ENCODE assay signal across 9 cellular contexts in the genomic region with DNA sequence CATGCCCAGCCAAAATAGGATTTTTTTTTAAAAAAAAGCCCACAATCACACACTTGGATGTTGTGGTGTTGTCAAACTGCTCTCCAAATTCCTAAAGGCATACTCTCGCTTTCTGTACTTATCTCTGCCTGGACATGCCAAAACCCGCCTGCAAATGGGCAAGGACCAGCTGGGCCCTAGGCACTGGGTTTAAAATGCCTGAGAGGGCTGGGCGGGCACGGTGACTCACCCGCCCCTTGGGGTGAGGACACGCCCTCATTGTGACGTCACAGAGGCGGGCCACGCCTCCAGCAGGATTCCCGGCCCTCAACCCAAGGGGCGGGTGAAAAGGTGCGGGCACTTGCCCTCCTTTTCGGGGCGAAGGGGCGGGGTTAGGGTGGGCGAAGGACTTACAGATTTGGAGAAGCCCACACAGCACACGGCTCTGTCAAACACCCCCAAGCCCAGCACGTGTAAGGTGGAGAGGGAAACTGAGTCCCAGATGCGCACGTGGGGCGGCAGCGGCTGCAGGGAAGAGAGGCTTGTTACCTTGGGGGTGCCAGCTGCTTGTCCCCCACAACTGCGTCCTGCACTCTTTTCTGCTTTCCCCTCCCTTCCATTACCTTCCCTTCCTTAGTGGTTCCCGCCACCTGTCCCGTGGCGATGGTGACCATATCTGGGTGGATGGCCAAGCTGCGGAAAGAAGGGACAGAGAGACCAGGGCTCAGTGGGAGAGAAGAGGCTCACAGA. TPM values are rescaled to one million over a fixed set of nuclear protein-coding genes. Genes with fewer than 3 reads are reported as not detected.
A peak's percentile ranks its signal among the peaks of the same experiment; 100 is the strongest.
DNase-seq lines count a peak whose midpoint lies in the region; ATAC-seq, FAIRE-seq and TF ChIP-seq lines count a peak whose summit lies in the region.
"Had no signal": no experiment of that assay in that cellular context is flagged by ENCODE, and none has a peak within 500 bp of the region (broad histone marks: within the 10 kb centered on the region; RNA-seq: fewer than 3 reads in every experiment).

No MANE protein-coding gene starts in this region.

- no peak for TF ChIP-seq CTCF in mesothelial cell of epicardium (IDR thresholded peaks at IDR 0.05; ENCODE audit: unreplicated experiment)

- peak overlapping the region; percentile 91 for H3K27ac Mint-ChIP-seq in mesothelial cell of epicardium
- H3K27ac Mint-ChIP-seq: nephron had no signal

- peaks cover 8% of the 10 kb centered on the region for H3K36me3 Mint-ChIP-seq in mesothelial cell of epicardium

- no peak for ATAC-seq in HG03565 (IDR thresholded peaks at IDR 0.05; ENCODE audit: unreplicated experiment)
- no peak for ATAC-seq in HG03378 (IDR thresholded peaks at IDR 0.05; ENCODE audit: unreplicated experiment)

- FAIRE-seq in urothelium cell line (lab: Jason Lieb, UNC) = peak; percentile 80

- no peaks in the 10 kb centered on the region for H3K27me3 Mint-ChIP-seq in mesothelial cell of epicardium (ENCODE audit: low read depth)

- no peak overlapping the region for H3K4me3 Mint-ChIP-seq in mesothelial cell of epicardium
- H3K4me3 Mint-ChIP-seq: nephron had no signal

- no peaks in the 10 kb centered on the region for H3K9me3 Mint-ChIP-seq in mesothelial cell of epicardium
- H3K9me3 Mint-ChIP-seq: nephron had no signal

- H3K4me1 Mint-ChIP-seq in mesothelial cell of epicardium = peaks cover 4% of the 10 kb centered on the region
- H3K4me1 Mint-ChIP-seq: nephron had no signal

- peak; percentile 96 for DNase-seq in EL
- DNase-seq in NCI-H187 (lab: John Stamatoyannopoulos, UW) = peak; percentile 57 to 69
- peak; percentile 28 for DNase-seq in activated CD4-positive, alpha-beta T cell treated with anti-CD3 and anti-CD28 coated beads, Interleukin-2, amount 50 U/mL, for 1 hour
- DNase-seq in epidermal melanocyte (ENCODE audit: insufficient read length, low spot score) = peak; percentile 93
- peak; percentile 57 to 84 for DNase-seq in mesothelial cell of epicardium (ENCODE audit: low spot score in 2 of 2, unreplicated experiment in 2 of 2)
- DNase-seq in urothelium cell line (ENCODE audit: low spot score) = peak; percentile 97

RNA-seq across cellular contexts. Expression of gene EML2, which starts 6.6 kb away (rescaled TPM):
- total RNA-seq in mesothelial cell of epicardium = 33.8 to 36.9 TPM (median 34.2 TPM) in 3 replicates

RNA-seq across cellular contexts. Expression of gene GPR4, which starts 30.6 kb away (rescaled TPM):
- total RNA-seq in mesothelial cell of epicardium = 0.09 TPM in 1 of 3 replicates, not detected in the others

RNA-seq across cellular contexts. Expression of gene GIPR, which starts 35.4 kb away (rescaled TPM):
- 3.6 to 5.1 TPM (median 4.1 TPM) in 3 replicates for total RNA-seq in mesothelial cell of epicardium

RNA-seq across cellular contexts. Expression of gene OPA3, which starts 48.0 kb away (rescaled TPM):
- total RNA-seq in mesothelial cell of epicardium = 11.6 to 13.3 TPM (median 11.8 TPM) in 3 replicates

RNA-seq across cellular contexts. Expression of gene SNRPD2, which starts 59.1 kb away (rescaled TPM):
- 440 to 462 TPM (median 461 TPM) in 3 replicates for total RNA-seq in mesothelial cell of epicardium

Comparison
In these comparisons a context has a peak if more than half of its experiments do, and no peak if none do; other contexts are left out.
1. DNase-seq: peak in every context shown above with its lines; median percentile 97 in urothelium cell line; 96 in EL; 93 in epidermal melanocyte; 70 in mesothelial cell of epicardium; 63 in NCI-H187; 28 in activated CD4-positive, alpha-beta T cell treated with anti-CD3 and anti-CD28 coated beads, Interleukin-2, amount 50 U/mL, for 1 hour.